9 cellular contexts compared by ENCODE assay signal in the genomic region with DNA sequence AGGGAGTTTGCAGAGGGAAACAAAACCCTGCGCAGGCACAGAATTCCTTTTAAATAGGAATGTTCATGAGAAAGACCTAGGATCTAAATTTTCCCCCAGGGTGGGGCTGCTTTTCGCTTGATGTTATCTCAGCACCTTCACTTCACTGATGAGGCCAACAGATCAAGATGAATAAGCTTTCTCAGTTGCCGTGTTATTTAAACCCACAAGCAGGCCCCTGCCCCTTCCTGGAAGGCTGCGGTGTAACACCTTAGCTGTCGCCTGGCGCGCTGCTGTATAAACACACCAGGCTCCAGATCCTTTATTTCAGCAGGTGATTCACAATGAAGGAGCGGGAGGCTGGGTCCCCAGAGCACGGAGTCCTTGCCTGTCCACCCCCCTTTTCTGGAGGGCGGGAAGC.
DNase-seq lines count a peak whose midpoint lies in the region; ATAC-seq lines count a peak whose summit lies in the region.
"Had no signal": no experiment of that assay in that cellular context is flagged by ENCODE, and none has a peak within 500 bp of the region (broad histone marks: within the 10 kb centered on the region; RNA-seq: fewer than 3 reads in every experiment).

No MANE protein-coding gene starts in this region.

- H3K4me3 ChIP-seq in CD4-positive, CD25-positive, alpha-beta regulatory T cell (ENCODE audit: low read depth, low read length), result peak overlapping the region; percentile 61

- H3K27me3 ChIP-seq in CD4-positive, CD25-positive, alpha-beta regulatory T cell (ENCODE audit: control insufficient read depth, insufficient read depth, low read length), result no peaks in the 10 kb centered on the region

- peak; percentile 94 to 97 for ATAC-seq in CD4-positive, CD25-positive, alpha-beta regulatory T cell (ENCODE audit: low read depth in 2 of 2)
- ATAC-seq in HG02678 (IDR thresholded peaks at IDR 0.05; ENCODE audit: unreplicated experiment) (no peak), GM21447 (IDR thresholded peaks at IDR 0.05; ENCODE audit: unreplicated experiment) (no peak)

- H3K9me3 ChIP-seq in CD4-positive, CD25-positive, alpha-beta regulatory T cell (ENCODE audit: control insufficient read depth in 2 of 2, low read length in 2 of 2), result no peaks in the 10 kb centered on the region

- peak; percentile 6 to 96 (median 62) for DNase-seq in CD4-positive, CD25-positive, alpha-beta regulatory T cell
- DNase-seq in NCI-H774 (lab: John Stamatoyannopoulos, UW), result peak; percentile 4
- DNase-seq in activated T-helper 1 cell treated with Interleukin-2 at 50 U/mL for 16 hours (ENCODE audit: low read depth), result peak; percentile 56
- peak; percentile 8 for DNase-seq in renal cortical epithelial cell (ENCODE audit: low read depth)
- DNase-seq in OCI-M2 (lab: John Stamatoyannopoulos, UW; ENCODE audit: unreplicated experiment), result no peak
- no peak for DNase-seq in foreskin melanocyte

- peak overlapping the region; percentile 73 for H3K27ac ChIP-seq in CD4-positive, CD25-positive, alpha-beta regulatory T cell (ENCODE audit: insufficient read depth, low read length, poor library complexity, severe bottlenecking)
- H3K27ac ChIP-seq: RWPE1 had no signal

- H3K36me3 ChIP-seq in CD4-positive, CD25-positive, alpha-beta regulatory T cell (ENCODE audit: control insufficient read depth, insufficient read depth, low read length), result no peaks in the 10 kb centered on the region

- no peaks in the 10 kb centered on the region for H3K27me3 Mint-ChIP-seq in CD4-positive, CD25-positive, alpha-beta regulatory T cell

- peaks cover 11% of the 10 kb centered on the region for H3K36me3 Mint-ChIP-seq in CD4-positive, CD25-positive, alpha-beta regulatory T cell

- H3K27ac Mint-ChIP-seq in CD4-positive, CD25-positive, alpha-beta regulatory T cell, result peak overlapping the region; percentile 93 to 99 (median 93)

- peaks cover 50% of the 10 kb centered on the region for H3K4me1 ChIP-seq in CD4-positive, CD25-positive, alpha-beta regulatory T cell (ENCODE audit: control insufficient read depth, insufficient read depth, low read length, poor library complexity, severe bottlenecking)

- H3K9me3 Mint-ChIP-seq in CD4-positive, CD25-positive, alpha-beta regulatory T cell, result peaks cover 0 to 2% (median 0%) of the 10 kb centered on the region in 7 donors

- H3K4me1 Mint-ChIP-seq in CD4-positive, CD25-positive, alpha-beta regulatory T cell, result peaks cover 31 to 72% (median 47%) of the 10 kb centered on the region in 4 donors

- peak overlapping the region; percentile 60 to 84 (median 74) for H3K4me3 Mint-ChIP-seq in CD4-positive, CD25-positive, alpha-beta regulatory T cell

Comparison
In these comparisons a context has a peak if more than half of its experiments do, and no peak if none do; other contexts are left out.
1. ATAC-seq: peak in CD4-positive, CD25-positive, alpha-beta regulatory T cell (2 of 2); none in HG02678 (single experiment) and GM21447 (single experiment).
2. DNase-seq: peak in CD4-positive, CD25-positive, alpha-beta regulatory T cell (3 of 3), NCI-H774 (single experiment), activated T-helper 1 cell treated with Interleukin-2 at 50 U/mL for 16 hours (single experiment) and renal cortical epithelial cell (single experiment); none in OCI-M2 (single experiment) and foreskin melanocyte (single experiment).